12 cellular contexts compared by ENCODE assay signal in genomic region chr16:66988197-66988788, GRCh38. TPM values are rescaled to one million over a fixed set of nuclear protein-coding genes. Genes with fewer than 3 reads are reported as not detected.
DNase-seq lines count a peak whose midpoint lies in the region; ATAC-seq and TF ChIP-seq lines count a peak whose summit lies in the region.
"Had no signal": no experiment of that assay in that cellular context is flagged by ENCODE, and none has a peak within 500 bp of the region (broad histone marks: within the 10 kb centered on the region; RNA-seq: fewer than 3 reads in every experiment).

CES4A (plus strand) TSS chr16:66988589; CDS start chr16:66988773, 184 bp downstream.

- TF ChIP-seq CTCF in AG10803 (conservative IDR thresholded peaks at IDR 0.05; ENCODE audit: low read length) (no peak), choroid plexus epithelial cell (conservative IDR thresholded peaks at IDR 0.05; ENCODE audit: low read depth, low read length) (no peak)

- H3K4me3 ChIP-seq in AG10803 (ENCODE audit: low read length) (no peak within 1 kb of the TSS), choroid plexus epithelial cell (ENCODE audit: low read depth, low read length) (no peak within 1 kb of the TSS)
- H3K4me3 ChIP-seq: neural progenitor cell had no signal

- DNase-seq in AG10803 (ENCODE audit: low read depth): peak; percentile 53
- peak; percentile 40 for DNase-seq in M059J (ENCODE audit: low read depth)
- peak; percentile 61 for DNase-seq in choroid plexus epithelial cell (ENCODE audit: low read depth)
- no peak for DNase-seq in mesenteric fat pad (ENCODE audit: low spot score)
- no peak for DNase-seq in ecto neural progenitor cell (ENCODE audit: low spot score)
- DNase-seq in activated CD4-positive, alpha-beta T cell treated with anti-CD3 and anti-CD28 coated beads, Interleukin-2, amount 50 U/mL, for 1 hour: no peak
- DNase-seq: activated CD8-positive, alpha-beta memory T cell treated with anti-CD3 and anti-CD28 coated beads for 24 hours; GF-D8; NCI-H446 treated with DMSO at 0.1 percent for 48 hours had no signal

- ATAC-seq in HG03469 (IDR thresholded peaks at IDR 0.05; ENCODE audit: unreplicated experiment) (no peak), GM21390 (IDR thresholded peaks at IDR 0.05; ENCODE audit: unreplicated experiment) (no peak)

RNA-seq across cellular contexts. Expression of gene CES4A, which starts in this region (rescaled TPM):
- not detected in 2 replicates for total RNA-seq in M059J (2014; rRNA removed; shearing (Covaris generic))
- 12.5 TPM for total RNA-seq in mesenteric fat pad

Comparison
In these comparisons a context has a peak if more than half of its experiments do, and no peak if none do; other contexts are left out.
1. RNA of gene CES4A (total RNA-seq): 12.5 TPM in mesenteric fat pad (single experiment); not detected in M059J; every median in the first group is over 10 times any median in the second.
2. Peak in DNase-seq in M059J; RNA of the gene not detected or under 1 TPM.
3. DNase-seq: peak in AG10803 (single experiment) and choroid plexus epithelial cell (single experiment); none in mesenteric fat pad (single experiment), ecto neural progenitor cell (single experiment) and activated CD4-positive, alpha-beta T cell treated with anti-CD3 and anti-CD28 coated beads, Interleukin-2, amount 50 U/mL, for 1 hour (single experiment).